ENCODE assay signal across 1 cellular context in the genomic region with DNA sequence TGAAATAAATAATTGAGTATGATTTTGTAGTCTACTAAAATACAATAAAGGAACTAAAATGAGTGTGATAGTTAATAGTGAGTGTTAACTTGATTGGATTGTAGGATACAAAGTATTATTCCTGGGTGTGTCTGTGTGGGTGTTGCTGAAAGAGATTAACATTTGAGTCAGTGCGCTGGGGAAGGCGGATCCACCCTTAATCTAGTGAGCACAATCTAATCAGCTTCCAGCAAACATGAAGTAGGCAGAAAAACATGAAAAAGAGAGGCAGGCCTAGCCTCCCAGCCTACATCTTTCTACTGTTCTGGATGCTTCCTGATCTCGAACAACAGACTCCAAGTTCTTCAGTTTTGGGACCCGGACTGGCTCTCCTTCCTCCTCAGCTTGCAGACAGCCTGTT.
TF ChIP-seq lines count a peak whose summit lies in the region.

No MANE protein-coding gene starts in this region.

TF ChIP-seq in K562, 482 proteins besides CTCF, POLR2A, EP300 and RAD21 (continued from another document and continues in another):
- TF ChIP-seq, protein P1, sequence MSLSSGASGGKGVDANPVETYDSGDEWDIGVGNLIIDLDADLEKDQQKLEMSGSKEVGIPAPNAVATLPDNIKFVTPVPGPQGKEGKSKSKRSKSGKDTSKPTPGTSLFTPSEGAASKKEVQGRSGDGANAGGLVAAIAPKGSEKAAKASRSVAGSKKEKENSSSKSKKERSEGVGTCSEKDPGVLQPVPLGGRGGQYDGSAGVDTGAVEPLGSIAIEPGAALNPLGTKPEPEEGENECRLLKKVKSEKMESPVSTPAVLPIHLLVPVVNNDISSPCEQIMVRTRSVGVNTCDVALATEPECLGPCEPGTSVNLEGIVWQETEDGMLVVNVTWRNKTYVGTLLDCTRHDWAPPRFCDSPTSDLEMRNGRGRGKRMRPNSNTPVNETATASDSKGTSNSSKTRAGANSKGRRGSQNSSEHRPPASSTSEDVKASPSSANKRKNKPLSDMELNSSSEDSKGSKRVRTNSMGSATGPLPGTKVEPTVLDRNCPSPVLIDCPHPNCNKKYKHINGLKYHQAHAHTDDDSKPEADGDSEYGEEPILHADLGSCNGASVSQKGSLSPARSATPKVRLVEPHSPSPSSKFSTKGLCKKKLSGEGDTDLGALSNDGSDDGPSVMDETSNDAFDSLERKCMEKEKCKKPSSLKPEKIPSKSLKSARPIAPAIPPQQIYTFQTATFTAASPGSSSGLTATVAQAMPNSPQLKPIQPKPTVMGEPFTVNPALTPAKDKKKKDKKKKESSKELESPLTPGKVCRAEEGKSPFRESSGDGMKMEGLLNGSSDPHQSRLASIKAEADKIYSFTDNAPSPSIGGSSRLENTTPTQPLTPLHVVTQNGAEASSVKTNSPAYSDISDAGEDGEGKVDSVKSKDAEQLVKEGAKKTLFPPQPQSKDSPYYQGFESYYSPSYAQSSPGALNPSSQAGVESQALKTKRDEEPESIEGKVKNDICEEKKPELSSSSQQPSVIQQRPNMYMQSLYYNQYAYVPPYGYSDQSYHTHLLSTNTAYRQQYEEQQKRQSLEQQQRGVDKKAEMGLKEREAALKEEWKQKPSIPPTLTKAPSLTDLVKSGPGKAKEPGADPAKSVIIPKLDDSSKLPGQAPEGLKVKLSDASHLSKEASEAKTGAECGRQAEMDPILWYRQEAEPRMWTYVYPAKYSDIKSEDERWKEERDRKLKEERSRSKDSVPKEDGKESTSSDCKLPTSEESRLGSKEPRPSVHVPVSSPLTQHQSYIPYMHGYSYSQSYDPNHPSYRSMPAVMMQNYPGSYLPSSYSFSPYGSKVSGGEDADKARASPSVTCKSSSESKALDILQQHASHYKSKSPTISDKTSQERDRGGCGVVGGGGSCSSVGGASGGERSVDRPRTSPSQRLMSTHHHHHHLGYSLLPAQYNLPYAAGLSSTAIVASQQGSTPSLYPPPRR (CRISPR knock-in tag; IDR thresholded peaks at IDR 0.05; ENCODE audit: borderline replicate concordance): no peak
- TF ChIP-seq PML (IDR thresholded peaks at IDR 0.05; ENCODE audit: low read length) (0 out of 2 replicates have a peak, but pooled peaks have one; percentile 29), SRSF9 (IDR thresholded peaks at IDR 0.05; ENCODE audit: borderline replicate concordance, low read depth, low read length) (no peak), CEBPB (tag; IDR thresholded peaks at IDR 0.05) (no peak), TRIM24 (IDR thresholded peaks at IDR 0.05) (peak in 1 of 2 experiments; percentile 66; a peak in 1 of 4 replicates), JUND (IDR thresholded peaks at IDR 0.05; ENCODE audit: borderline replicate concordance, low read depth, low read length) (peak; percentile 48; the same call in 1 of the 2 replicates), JUND (tag; IDR thresholded peaks at IDR 0.05; ENCODE audit: borderline replicate concordance, low read depth, low read length) (no peak), HNRNPLL (IDR thresholded peaks at IDR 0.05; ENCODE audit: low read depth, low read length, poor library complexity, severe bottlenecking) (no peak), RCOR1 (IDR thresholded peaks at IDR 0.05; ENCODE audit: borderline replicate concordance in 1 of 2, low read depth in 2 of 2, low read length in 2 of 2) (peak in 1 of 2 experiments; percentile 74; a peak in 3 of 4 replicates), EGR1 (conservative IDR thresholded peaks at IDR 0.05) (peak; percentile 82), SLC30A9 (CRISPR knock-in tag; IDR thresholded peaks at IDR 0.05) (no peak), PTRF (tag; IDR thresholded peaks at IDR 0.05) (no peak), ZNF696 (CRISPR knock-in tag; conservative IDR thresholded peaks at IDR 0.05) (no peak), LEF1 (IDR thresholded peaks at IDR 0.05) (0 out of 2 replicates have a peak, but pooled peaks have one; percentile 25), MAFG (tag; conservative IDR thresholded peaks at IDR 0.05) (0 out of 2 replicates have a peak, but pooled peaks have one; percentile 8), NR2F6 (CRISPR knock-in tag; IDR thresholded peaks at IDR 0.05) (no peak), YY1 (IDR thresholded peaks at IDR 0.05; ENCODE audit: borderline replicate concordance in 1 of 3, control insufficient read depth in 1 of 3, extremely low read depth in 1 of 3, insufficient read depth in 3 of 3, insufficient read length in 1 of 3, insufficient replicate concordance in 2 of 3, low read depth in 1 of 3, low read length in 2 of 3) (no peak), CBX8 (IDR thresholded peaks at IDR 0.05; ENCODE audit: borderline replicate concordance, extremely low read depth, low read depth, low read length, poor library complexity, severe bottlenecking) (no peak), PHB (CRISPR knock-in tag; IDR thresholded peaks at IDR 0.05) (no peak), IFI16 (CRISPR knock-in tag; IDR thresholded peaks at IDR 0.05) (no peak), RAD51 (IDR thresholded peaks at IDR 0.05; ENCODE audit: borderline replicate concordance, low read depth) (no peak), EWSR1 (IDR thresholded peaks at IDR 0.05; ENCODE audit: borderline replicate concordance, low read depth, partially characterized antibody) (no peak), MTF1 (CRISPR knock-in tag; IDR thresholded peaks at IDR 0.05; ENCODE audit: borderline replicate concordance) (no peak), CBFA2T3 (IDR thresholded peaks at IDR 0.05) (peak; percentile 86), ZNF41 (CRISPR knock-in tag; conservative IDR thresholded peaks at IDR 0.05) (no peak), KLF13 (tag; IDR thresholded peaks at IDR 0.05; ENCODE audit: borderline replicate concordance, low read depth) (no peak), HDAC3 (IDR thresholded peaks at IDR 0.05; ENCODE audit: borderline replicate concordance, partially characterized antibody) (no peak), ZBTB17 (CRISPR knock-in tag; IDR thresholded peaks at IDR 0.05) (no peak), SP1 (CRISPR knock-in tag; IDR thresholded peaks at IDR 0.05) (no peak), KLF16 (IDR thresholded peaks at IDR 0.05) (peak; percentile 31; the same call in 1 of the 2 replicates)
- TF ChIP-seq, protein P2, sequence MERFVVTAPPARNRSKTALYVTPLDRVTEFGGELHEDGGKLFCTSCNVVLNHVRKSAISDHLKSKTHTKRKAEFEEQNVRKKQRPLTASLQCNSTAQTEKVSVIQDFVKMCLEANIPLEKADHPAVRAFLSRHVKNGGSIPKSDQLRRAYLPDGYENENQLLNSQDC (CRISPR knock-in tag; IDR thresholded peaks at IDR 0.05): no peak
- TF ChIP-seq, protein P3, sequence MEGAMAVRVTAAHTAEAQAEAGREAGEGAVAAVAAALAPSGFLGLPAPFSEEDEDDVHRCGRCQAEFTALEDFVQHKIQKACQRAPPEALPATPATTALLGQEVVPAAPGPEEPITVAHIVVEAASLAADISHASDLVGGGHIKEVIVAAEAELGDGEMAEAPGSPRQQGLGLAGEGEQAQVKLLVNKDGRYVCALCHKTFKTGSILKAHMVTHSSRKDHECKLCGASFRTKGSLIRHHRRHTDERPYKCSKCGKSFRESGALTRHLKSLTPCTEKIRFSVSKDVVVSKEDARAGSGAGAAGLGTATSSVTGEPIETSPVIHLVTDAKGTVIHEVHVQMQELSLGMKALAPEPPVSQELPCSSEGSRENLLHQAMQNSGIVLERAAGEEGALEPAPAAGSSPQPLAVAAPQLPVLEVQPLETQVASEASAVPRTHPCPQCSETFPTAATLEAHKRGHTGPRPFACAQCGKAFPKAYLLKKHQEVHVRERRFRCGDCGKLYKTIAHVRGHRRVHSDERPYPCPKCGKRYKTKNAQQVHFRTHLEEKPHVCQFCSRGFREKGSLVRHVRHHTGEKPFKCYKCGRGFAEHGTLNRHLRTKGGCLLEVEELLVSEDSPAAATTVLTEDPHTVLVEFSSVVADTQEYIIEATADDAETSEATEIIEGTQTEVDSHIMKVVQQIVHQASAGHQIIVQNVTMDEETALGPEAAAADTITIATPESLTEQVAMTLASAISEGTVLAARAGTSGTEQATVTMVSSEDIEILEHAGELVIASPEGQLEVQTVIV (CRISPR knock-in tag; IDR thresholded peaks at IDR 0.05; ENCODE audit: borderline replicate concordance): no peak
- TF ChIP-seq, protein P4, sequence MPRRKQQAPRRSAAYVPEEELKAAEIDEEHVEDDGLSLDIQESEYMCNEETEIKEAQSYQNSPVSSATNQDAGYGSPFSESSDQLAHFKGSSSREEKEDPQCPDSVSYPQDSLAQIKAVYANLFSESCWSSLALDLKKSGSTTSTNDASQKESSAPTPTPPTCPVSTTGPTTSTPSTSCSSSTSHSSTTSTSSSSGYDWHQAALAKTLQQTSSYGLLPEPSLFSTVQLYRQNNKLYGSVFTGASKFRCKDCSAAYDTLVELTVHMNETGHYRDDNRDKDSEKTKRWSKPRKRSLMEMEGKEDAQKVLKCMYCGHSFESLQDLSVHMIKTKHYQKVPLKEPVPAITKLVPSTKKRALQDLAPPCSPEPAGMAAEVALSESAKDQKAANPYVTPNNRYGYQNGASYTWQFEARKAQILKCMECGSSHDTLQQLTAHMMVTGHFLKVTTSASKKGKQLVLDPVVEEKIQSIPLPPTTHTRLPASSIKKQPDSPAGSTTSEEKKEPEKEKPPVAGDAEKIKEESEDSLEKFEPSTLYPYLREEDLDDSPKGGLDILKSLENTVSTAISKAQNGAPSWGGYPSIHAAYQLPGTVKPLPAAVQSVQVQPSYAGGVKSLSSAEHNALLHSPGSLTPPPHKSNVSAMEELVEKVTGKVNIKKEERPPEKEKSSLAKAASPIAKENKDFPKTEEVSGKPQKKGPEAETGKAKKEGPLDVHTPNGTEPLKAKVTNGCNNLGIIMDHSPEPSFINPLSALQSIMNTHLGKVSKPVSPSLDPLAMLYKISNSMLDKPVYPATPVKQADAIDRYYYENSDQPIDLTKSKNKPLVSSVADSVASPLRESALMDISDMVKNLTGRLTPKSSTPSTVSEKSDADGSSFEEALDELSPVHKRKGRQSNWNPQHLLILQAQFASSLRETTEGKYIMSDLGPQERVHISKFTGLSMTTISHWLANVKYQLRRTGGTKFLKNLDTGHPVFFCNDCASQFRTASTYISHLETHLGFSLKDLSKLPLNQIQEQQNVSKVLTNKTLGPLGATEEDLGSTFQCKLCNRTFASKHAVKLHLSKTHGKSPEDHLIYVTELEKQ (CRISPR knock-in tag; IDR thresholded peaks at IDR 0.05): no peak
- TF ChIP-seq, protein P5, sequence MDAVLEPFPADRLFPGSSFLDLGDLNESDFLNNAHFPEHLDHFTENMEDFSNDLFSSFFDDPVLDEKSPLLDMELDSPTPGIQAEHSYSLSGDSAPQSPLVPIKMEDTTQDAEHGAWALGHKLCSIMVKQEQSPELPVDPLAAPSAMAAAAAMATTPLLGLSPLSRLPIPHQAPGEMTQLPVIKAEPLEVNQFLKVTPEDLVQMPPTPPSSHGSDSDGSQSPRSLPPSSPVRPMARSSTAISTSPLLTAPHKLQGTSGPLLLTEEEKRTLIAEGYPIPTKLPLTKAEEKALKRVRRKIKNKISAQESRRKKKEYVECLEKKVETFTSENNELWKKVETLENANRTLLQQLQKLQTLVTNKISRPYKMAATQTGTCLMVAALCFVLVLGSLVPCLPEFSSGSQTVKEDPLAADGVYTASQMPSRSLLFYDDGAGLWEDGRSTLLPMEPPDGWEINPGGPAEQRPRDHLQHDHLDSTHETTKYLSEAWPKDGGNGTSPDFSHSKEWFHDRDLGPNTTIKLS (IDR thresholded peaks at IDR 0.05; ENCODE audit: borderline replicate concordance, low read depth): no peak
- TF ChIP-seq, protein P6, sequence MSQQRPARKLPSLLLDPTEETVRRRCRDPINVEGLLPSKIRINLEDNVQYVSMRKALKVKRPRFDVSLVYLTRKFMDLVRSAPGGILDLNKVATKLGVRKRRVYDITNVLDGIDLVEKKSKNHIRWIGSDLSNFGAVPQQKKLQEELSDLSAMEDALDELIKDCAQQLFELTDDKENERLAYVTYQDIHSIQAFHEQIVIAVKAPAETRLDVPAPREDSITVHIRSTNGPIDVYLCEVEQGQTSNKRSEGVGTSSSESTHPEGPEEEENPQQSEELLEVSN (IDR thresholded peaks at IDR 0.05; ENCODE audit: borderline replicate concordance in 1 of 2, extremely low read depth in 1 of 2, insufficient read depth in 1 of 2, insufficient read length in 1 of 2, low read depth in 1 of 2, low read length in 1 of 2, poor library complexity in 1 of 2, severe bottlenecking in 1 of 2): no peak
- TF ChIP-seq, protein P7, sequence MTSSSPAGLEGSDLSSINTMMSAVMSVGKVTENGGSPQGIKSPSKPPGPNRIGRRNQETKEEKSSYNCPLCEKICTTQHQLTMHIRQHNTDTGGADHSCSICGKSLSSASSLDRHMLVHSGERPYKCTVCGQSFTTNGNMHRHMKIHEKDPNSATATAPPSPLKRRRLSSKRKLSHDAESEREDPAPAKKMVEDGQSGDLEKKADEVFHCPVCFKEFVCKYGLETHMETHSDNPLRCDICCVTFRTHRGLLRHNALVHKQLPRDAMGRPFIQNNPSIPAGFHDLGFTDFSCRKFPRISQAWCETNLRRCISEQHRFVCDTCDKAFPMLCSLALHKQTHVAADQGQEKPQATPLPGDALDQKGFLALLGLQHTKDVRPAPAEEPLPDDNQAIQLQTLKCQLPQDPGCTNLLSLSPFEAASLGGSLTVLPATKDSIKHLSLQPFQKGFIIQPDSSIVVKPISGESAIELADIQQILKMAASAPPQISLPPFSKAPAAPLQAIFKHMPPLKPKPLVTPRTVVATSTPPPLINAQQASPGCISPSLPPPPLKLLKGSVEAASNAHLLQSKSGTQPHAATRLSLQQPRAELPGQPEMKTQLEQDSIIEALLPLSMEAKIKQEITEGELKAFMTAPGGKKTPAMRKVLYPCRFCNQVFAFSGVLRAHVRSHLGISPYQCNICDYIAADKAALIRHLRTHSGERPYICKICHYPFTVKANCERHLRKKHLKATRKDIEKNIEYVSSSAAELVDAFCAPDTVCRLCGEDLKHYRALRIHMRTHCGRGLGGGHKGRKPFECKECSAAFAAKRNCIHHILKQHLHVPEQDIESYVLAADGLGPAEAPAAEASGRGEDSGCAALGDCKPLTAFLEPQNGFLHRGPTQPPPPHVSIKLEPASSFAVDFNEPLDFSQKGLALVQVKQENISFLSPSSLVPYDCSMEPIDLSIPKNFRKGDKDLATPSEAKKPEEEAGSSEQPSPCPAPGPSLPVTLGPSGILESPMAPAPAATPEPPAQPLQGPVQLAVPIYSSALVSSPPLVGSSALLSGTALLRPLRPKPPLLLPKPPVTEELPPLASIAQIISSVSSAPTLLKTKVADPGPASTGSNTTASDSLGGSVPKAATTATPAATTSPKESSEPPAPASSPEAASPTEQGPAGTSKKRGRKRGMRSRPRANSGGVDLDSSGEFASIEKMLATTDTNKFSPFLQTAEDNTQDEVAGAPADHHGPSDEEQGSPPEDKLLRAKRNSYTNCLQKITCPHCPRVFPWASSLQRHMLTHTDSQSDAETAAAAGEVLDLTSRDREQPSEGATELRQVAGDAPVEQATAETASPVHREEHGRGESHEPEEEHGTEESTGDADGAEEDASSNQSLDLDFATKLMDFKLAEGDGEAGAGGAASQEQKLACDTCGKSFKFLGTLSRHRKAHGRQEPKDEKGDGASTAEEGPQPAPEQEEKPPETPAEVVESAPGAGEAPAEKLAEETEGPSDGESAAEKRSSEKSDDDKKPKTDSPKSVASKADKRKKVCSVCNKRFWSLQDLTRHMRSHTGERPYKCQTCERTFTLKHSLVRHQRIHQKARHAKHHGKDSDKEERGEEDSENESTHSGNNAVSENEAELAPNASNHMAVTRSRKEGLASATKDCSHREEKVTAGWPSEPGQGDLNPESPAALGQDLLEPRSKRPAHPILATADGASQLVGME (CRISPR knock-in tag; IDR thresholded peaks at IDR 0.05): no peak
